In the genomic region with DNA sequence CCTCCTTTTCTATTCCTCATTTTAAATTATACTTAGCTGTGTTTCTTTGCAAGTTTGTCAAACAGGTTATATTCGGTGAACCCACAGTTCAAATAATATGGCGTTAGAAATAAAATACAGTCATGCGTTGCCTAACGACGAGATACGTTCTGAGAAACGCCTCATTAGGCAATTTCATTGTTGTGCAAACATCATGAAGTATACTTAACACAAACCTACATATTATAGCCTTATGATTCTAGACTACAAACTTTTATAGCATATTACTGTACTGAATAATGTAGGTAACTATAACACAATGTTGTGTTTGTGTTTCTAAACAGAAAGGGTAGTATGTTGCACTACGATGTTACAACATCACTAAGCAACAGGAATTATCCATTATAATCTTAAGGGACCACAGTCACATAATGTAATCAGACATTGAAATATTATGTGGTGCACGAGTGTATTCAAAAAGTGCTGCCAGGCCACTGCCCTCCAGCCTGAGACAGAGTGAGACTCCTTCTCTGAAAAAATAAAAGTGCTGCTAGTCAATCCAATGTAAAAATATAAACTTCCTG, we compare ENCODE assay signal across 1 cellular context.
TF ChIP-seq lines count a peak whose summit lies in the region.

No MANE protein-coding gene starts in this region.

TF ChIP-seq in GM12878, 131 proteins besides CTCF, POLR2A, EP300 and RAD21 (continued from another document):
- TF ChIP-seq CUX1 (IDR thresholded peaks at IDR 0.05; ENCODE audit: insufficient replicate concordance, low read depth, low read length) = no peak
